In the genomic region with DNA sequence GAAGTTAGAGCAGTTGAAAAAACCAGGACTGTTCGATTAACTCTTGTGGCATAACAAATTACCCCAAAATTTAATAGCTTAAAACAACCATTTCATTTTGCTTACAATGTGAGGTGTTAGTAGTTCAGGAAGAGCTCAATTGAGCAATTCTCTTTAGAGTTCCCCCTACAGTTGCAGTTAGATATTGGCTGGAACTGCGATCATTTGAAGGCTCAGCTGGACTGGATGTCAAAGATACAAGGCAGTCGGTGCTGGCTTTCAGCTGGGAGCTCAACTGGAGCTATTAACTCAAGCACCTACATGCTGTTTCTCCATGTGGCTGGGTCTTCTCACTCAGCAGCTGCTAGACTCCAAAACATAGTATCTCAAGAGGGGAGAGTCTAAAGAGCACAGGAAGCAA, we compare ENCODE assay signal across 19 cellular contexts.
DNase-seq lines count a peak whose midpoint lies in the region; ATAC-seq and TF ChIP-seq lines count a peak whose summit lies in the region.
"Had no signal": no experiment of that assay in that cellular context is flagged by ENCODE, and none has a peak within 500 bp of the region (broad histone marks: within the 10 kb centered on the region; RNA-seq: fewer than 3 reads in every experiment).

No MANE protein-coding gene starts in this region.

- H3K27me3 ChIP-seq in GM23338 (ENCODE audit: insufficient read depth) (no peaks in the 10 kb centered on the region), neutrophil (no peaks in the 10 kb centered on the region)

- peak; percentile 48; the same call in 2 of the 3 replicates for ATAC-seq in GM23338
- ATAC-seq in WTC11 = peak; percentile 50; the same call in 1 of the 2 replicates
- ATAC-seq in GM21381 (IDR thresholded peaks at IDR 0.05; ENCODE audit: unreplicated experiment) = no peak
- ATAC-seq in HG02678 (IDR thresholded peaks at IDR 0.05; ENCODE audit: unreplicated experiment) = no peak
- ATAC-seq: activated CD8-positive, alpha-beta T cell treated with anti-CD3 and anti-CD28 coated beads for 36 hours; naive thymus-derived CD8-positive, alpha-beta T cell had no signal

- H3K36me3 ChIP-seq in GM23338 (ENCODE audit: insufficient read depth) (no peaks in the 10 kb centered on the region), neutrophil (no peaks in the 10 kb centered on the region)

- peak; percentile 11 for DNase-seq in NCI-H82 (lab: John Stamatoyannopoulos, UW)
- DNase-seq in NCI-H82 treated with DMSO at 0.1 percent for 48 hours (lab: John Stamatoyannopoulos, UW; ENCODE audit: unreplicated experiment) = no peak
- peak; percentile 25 for DNase-seq in GM23338 (ENCODE audit: low spot score)
- DNase-seq in WTC11 (ENCODE audit: low spot score) = no peak
- no peak for DNase-seq in activated gamma-delta T cell (lab: John Stamatoyannopoulos, UW)
- DNase-seq: activated CD8-positive, alpha-beta T cell treated with anti-CD3 and anti-CD28 coated beads for 36 hours; cerebellar nuclear complex; foreskin fibroblast; GM23248; naive thymus-derived CD8-positive, alpha-beta T cell; NCI-H2029 treated with DMSO at 0.1 percent for 48 hours; stimulated activated CD4-positive, alpha-beta T cell treated with anti-CD3 and anti-CD28 coated beads, Interleukin-1b, Interleukin-23, amount 100 ng/mL, for 48 hours; SW 1271 had no signal

- H3K27me3 Mint-ChIP-seq in GM23338 (ENCODE audit: insufficient read depth, low read depth, poor library complexity) = no peaks in the 10 kb centered on the region
- H3K27me3 Mint-ChIP-seq in WTC11 (ENCODE audit: low read depth) = no peaks in the 10 kb centered on the region
- H3K27me3 Mint-ChIP-seq: activated CD8-positive, alpha-beta T cell treated with anti-CD3 and anti-CD28 coated beads for 36 hours had no signal

- H3K9me3 ChIP-seq in neutrophil = no peaks in the 10 kb centered on the region

- H3F3A ChIP-seq in GM23338 (replicated peaks; ENCODE audit: low read depth) = no peaks in the 10 kb centered on the region

- H3K79me2 ChIP-seq in GM23338 (replicated peaks; ENCODE audit: insufficient read depth) = no peaks in the 10 kb centered on the region

- H3K4me3 ChIP-seq in GM23338 (no peak overlapping the region), neutrophil (ENCODE audit: low read depth in 1 of 2, low read length in 1 of 2) (no peak overlapping the region)
- H3K4me3 ChIP-seq: GM23248, lung had no signal

- no peak overlapping the region for H2AFZ ChIP-seq in GM23338
- H2AFZ ChIP-seq: GM23248 had no signal

- POLR2A ChIA-PET in WTC11 (lab: Charles Lee) = interaction anchor here (0.5 to 0.9 kb wide), 2 partner anchors 36 to 159 kb away, joined by 3 to 4 read pairs; no protein-coding TSS in a partner anchor

- H3K27ac Mint-ChIP-seq in GM23338 (no peak overlapping the region), WTC11 (no peak overlapping the region)
- H3K27ac Mint-ChIP-seq: activated CD8-positive, alpha-beta T cell treated with anti-CD3 and anti-CD28 coated beads for 36 hours; activated T-helper 1 cell treated with anti-CD3 and anti-CD28 coated beads, Interleukin-12 subunit alpha, Interleukin-12 subunit beta, Interleukin-2, Interleukin-4 antibody, amounts not matched to agents 30 ng/mL and 10 ng/mL and 1 ng/mL, durations not matched to agents 14 hours and 24 hours and 36 hours had no signal

- H4K20me1 ChIP-seq in GM23338 (replicated peaks; ENCODE audit: insufficient read depth) = no peaks in the 10 kb centered on the region

- no peak overlapping the region for H3K4me3 Mint-ChIP-seq in GM23338
- H3K4me3 Mint-ChIP-seq in WTC11 = no peak overlapping the region
- H3K4me3 Mint-ChIP-seq: activated CD8-positive, alpha-beta T cell treated with anti-CD3 and anti-CD28 coated beads for 36 hours; activated T-helper 1 cell treated with anti-CD3 and anti-CD28 coated beads, Interleukin-12 subunit alpha, Interleukin-12 subunit beta, Interleukin-2, Interleukin-4 antibody, amounts not matched to agents 30 ng/mL and 10 ng/mL and 1 ng/mL, durations not matched to agents 14 hours and 24 hours and 36 hours; naive thymus-derived CD8-positive, alpha-beta T cell had no signal

- no peak overlapping the region for H3K27ac ChIP-seq in GM23338 (ENCODE audit: low read depth)
- H3K27ac ChIP-seq in neutrophil = peak overlapping the region; percentile 9
- H3K27ac ChIP-seq: GM23248, VCaP had no signal

- no peak for TF ChIP-seq CTCF in GM23338 (conservative IDR thresholded peaks at IDR 0.05; ENCODE audit: low read depth in 2 of 2)
- no peak for TF ChIP-seq CTCF in WTC11 (IDR thresholded peaks at IDR 0.05)
- no peak for TF ChIP-seq CTCF in neutrophil (IDR thresholded peaks at IDR 0.05)

- peaks cover 5% of the 10 kb centered on the region for H3K4me1 Mint-ChIP-seq in GM23338
- H3K4me1 Mint-ChIP-seq in WTC11 = peaks cover 10% of the 10 kb centered on the region
- H3K4me1 Mint-ChIP-seq: naive thymus-derived CD8-positive, alpha-beta T cell had no signal

- H3K9me3 Mint-ChIP-seq in GM23338 (peaks cover 14% of the 10 kb centered on the region; the same call in 2 of the 3 replicates), WTC11 (peaks cover 8% of the 10 kb centered on the region; the same call in 1 of the 2 replicates)
- H3K9me3 Mint-ChIP-seq: activated CD8-positive, alpha-beta T cell treated with anti-CD3 and anti-CD28 coated beads for 36 hours; activated T-helper 1 cell treated with anti-CD3 and anti-CD28 coated beads, Interleukin-12 subunit alpha, Interleukin-12 subunit beta, Interleukin-2, Interleukin-4 antibody, amounts not matched to agents 30 ng/mL and 10 ng/mL and 1 ng/mL, durations not matched to agents 14 hours and 24 hours and 36 hours had no signal

- H3K4me2 ChIP-seq in GM23338 = no peak overlapping the region

- H3K4me1 ChIP-seq in GM23338 (ENCODE audit: insufficient read depth) (no peaks in the 10 kb centered on the region), neutrophil (ENCODE audit: control insufficient read depth in 1 of 2, insufficient read depth in 1 of 2, low read depth in 1 of 2, low read length in 1 of 2) (peaks cover 0 to 5% of the 10 kb centered on the region in 2 experiments)

- no peaks in the 10 kb centered on the region for H3K9me2 ChIP-seq in GM23338 (ENCODE audit: insufficient read depth)

- CTCF ChIA-PET in WTC11 (lab: Charles Lee) = interaction anchor here (0.6 to 0.9 kb wide), 2 partner anchors 35 to 125 kb away, joined by 3 to 4 read pairs; no protein-coding TSS in a partner anchor

- H3K36me3 Mint-ChIP-seq in GM23338 (ENCODE audit: low read depth) (no peaks in the 10 kb centered on the region), WTC11 (peaks cover 13% of the 10 kb centered on the region)
- H3K36me3 Mint-ChIP-seq: naive thymus-derived CD8-positive, alpha-beta T cell had no signal

TF ChIP-seq in GM23338, 12 proteins besides CTCF, POLR2A, EP300 and RAD21 (continues in another document):
- TF ChIP-seq, protein P1, sequence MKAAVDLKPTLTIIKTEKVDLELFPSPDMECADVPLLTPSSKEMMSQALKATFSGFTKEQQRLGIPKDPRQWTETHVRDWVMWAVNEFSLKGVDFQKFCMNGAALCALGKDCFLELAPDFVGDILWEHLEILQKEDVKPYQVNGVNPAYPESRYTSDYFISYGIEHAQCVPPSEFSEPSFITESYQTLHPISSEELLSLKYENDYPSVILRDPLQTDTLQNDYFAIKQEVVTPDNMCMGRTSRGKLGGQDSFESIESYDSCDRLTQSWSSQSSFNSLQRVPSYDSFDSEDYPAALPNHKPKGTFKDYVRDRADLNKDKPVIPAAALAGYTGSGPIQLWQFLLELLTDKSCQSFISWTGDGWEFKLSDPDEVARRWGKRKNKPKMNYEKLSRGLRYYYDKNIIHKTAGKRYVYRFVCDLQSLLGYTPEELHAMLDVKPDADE (IDR thresholded peaks at IDR 0.05) = no peak
- TF ChIP-seq POLR2AphosphoS5 (IDR thresholded peaks at IDR 0.05; ENCODE audit: low read depth) (no peak), JUNB (IDR thresholded peaks at IDR 0.05; ENCODE audit: unreplicated experiment) (no peak), ZNF331 (CRISPR knock-in tag; IDR thresholded peaks at IDR 0.05; ENCODE audit: low read depth) (no peak), ZNF114 (CRISPR knock-in tag; IDR thresholded peaks at IDR 0.05) (no peak), NANOG (IDR thresholded peaks at IDR 0.05; ENCODE audit: borderline replicate concordance) (no peak), STAT1 (IDR thresholded peaks at IDR 0.05; ENCODE audit: unreplicated experiment) (no peak), EZH2 (IDR thresholded peaks at IDR 0.05; ENCODE audit: low read depth, unreplicated experiment) (no peak)

TF ChIP-seq in WTC11, 78 proteins besides CTCF, POLR2A, EP300 and RAD21 (continues in another document):
- TF ChIP-seq HMGA2 (CRISPR knock-in tag; IDR thresholded peaks at IDR 0.05) = no peak
- TF ChIP-seq, protein P2, sequence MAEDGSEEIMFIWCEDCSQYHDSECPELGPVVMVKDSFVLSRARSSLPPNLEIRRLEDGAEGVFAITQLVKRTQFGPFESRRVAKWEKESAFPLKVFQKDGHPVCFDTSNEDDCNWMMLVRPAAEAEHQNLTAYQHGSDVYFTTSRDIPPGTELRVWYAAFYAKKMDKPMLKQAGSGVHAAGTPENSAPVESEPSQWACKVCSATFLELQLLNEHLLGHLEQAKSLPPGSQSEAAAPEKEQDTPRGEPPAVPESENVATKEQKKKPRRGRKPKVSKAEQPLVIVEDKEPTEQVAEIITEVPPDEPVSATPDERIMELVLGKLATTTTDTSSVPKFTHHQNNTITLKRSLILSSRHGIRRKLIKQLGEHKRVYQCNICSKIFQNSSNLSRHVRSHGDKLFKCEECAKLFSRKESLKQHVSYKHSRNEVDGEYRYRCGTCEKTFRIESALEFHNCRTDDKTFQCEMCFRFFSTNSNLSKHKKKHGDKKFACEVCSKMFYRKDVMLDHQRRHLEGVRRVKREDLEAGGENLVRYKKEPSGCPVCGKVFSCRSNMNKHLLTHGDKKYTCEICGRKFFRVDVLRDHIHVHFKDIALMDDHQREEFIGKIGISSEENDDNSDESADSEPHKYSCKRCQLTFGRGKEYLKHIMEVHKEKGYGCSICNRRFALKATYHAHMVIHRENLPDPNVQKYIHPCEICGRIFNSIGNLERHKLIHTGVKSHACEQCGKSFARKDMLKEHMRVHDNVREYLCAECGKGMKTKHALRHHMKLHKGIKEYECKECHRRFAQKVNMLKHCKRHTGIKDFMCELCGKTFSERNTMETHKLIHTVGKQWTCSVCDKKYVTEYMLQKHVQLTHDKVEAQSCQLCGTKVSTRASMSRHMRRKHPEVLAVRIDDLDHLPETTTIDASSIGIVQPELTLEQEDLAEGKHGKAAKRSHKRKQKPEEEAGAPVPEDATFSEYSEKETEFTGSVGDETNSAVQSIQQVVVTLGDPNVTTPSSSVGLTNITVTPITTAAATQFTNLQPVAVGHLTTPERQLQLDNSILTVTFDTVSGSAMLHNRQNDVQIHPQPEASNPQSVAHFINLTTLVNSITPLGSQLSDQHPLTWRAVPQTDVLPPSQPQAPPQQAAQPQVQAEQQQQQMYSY (CRISPR knock-in tag; IDR thresholded peaks at IDR 0.05) = no peak
- no peak for TF ChIP-seq ZNF423 (CRISPR knock-in tag; IDR thresholded peaks at IDR 0.05)
- no peak for TF ChIP-seq TEAD1 (CRISPR knock-in tag; IDR thresholded peaks at IDR 0.05)
- no peak for TF ChIP-seq ESRRA (CRISPR knock-in tag; IDR thresholded peaks at IDR 0.05; ENCODE audit: borderline replicate concordance)

Comparison
In these comparisons a context has a peak if more than half of its experiments do, and no peak if none do; other contexts are left out.
1. DNase-seq: peak in NCI-H82 (single experiment) and GM23338 (single experiment); none in NCI-H82 treated with DMSO at 0.1 percent for 48 hours (single experiment), WTC11 (single experiment) and activated gamma-delta T cell (single experiment).
2. ATAC-seq: peak in GM23338 (single experiment) and WTC11 (single experiment); none in GM21381 (single experiment) and HG02678 (single experiment).